In genomic region chr2:28619213-28620196, GRCh38 we compare ENCODE assay signal across 12 cellular contexts.
DNase-seq lines count a peak whose midpoint lies in the region; ATAC-seq, FAIRE-seq and TF ChIP-seq lines count a peak whose summit lies in the region.
"Had no signal": no experiment of that assay in that cellular context is flagged by ENCODE, and none has a peak within 500 bp of the region (broad histone marks: within the 10 kb centered on the region; RNA-seq: fewer than 3 reads in every experiment).

No MANE protein-coding gene starts in this region.

- H3K4me3 Mint-ChIP-seq in nephron: no peak overlapping the region

- TF ChIP-seq EP300 in K562 (IDR thresholded peaks at IDR 0.05; ENCODE audit: low read length): no peak

- BruUV-seq in IMR-90 (replicated peaks; lab: Mats Ljungman, UMichigan) (no TSS peak), K562 (replicated peaks; lab: Mats Ljungman, UMichigan) (no TSS peak)

- H3K23ac ChIP-seq in IMR-90 (ENCODE audit: low read depth, low read length): no peak overlapping the region

- H3K4me3 ChIP-seq in BLaER1: no peak overlapping the region
- H3K4me3 ChIP-seq in IMR-90 (ENCODE audit: insufficient read depth, low read depth, low read length): no peak overlapping the region
- H3K4me3 ChIP-seq in K562: no peak overlapping the region
- H3K4me3 ChIP-seq in H7 (ENCODE audit: insufficient read depth, low read depth, low read length): no peak overlapping the region
- H3K4me3 ChIP-seq: right lobe of liver had no signal

- H3K9ac ChIP-seq in BLaER1 (no peak overlapping the region), IMR-90 (ENCODE audit: low read depth, low read length) (no peak overlapping the region), K562 (ENCODE audit: insufficient read depth in 1 of 2, low read depth in 2 of 2, low read length in 2 of 2) (no peak overlapping the region)

- H2AK5ac ChIP-seq in IMR-90 (ENCODE audit: low read depth, low read length): peak overlapping the region; percentile 7; the same call in 1 of the 2 replicates

- CTCF ChIA-PET in IMR-90 (lab: Yijun Ruan, JAX): interaction anchor here (0.8 to 1.3 kb wide), 2 partner anchors 26 to 43 kb away, joined by 3 read pairs; no protein-coding TSS in a partner anchor
- CTCF ChIA-PET in K562 (lab: Yijun Ruan, JAX; ENCODE audit: low intra/inter-chr PET ratio): interaction anchor here (0.5 to 0.6 kb wide), 3 partner anchors 38 to 227 kb away, joined by 3 to 8 read pairs (median 3); partner anchors contain the start of gene FOSL2

- H3K9me3 ChIP-seq in BLaER1: no peaks in the 10 kb centered on the region
- no peaks in the 10 kb centered on the region for H3K9me3 ChIP-seq in IMR-90 (ENCODE audit: control insufficient read depth, insufficient read depth, low read length)
- no peaks in the 10 kb centered on the region for H3K9me3 ChIP-seq in K562 (replicated peaks; ENCODE audit: control insufficient read depth, insufficient read depth, low read depth, low read length)
- H3K9me3 ChIP-seq: right lobe of liver had no signal

- H3K36me3 ChIP-seq in BLaER1 (no peaks in the 10 kb centered on the region), IMR-90 (ENCODE audit: control insufficient read depth, insufficient read depth, low read length) (no peaks in the 10 kb centered on the region), K562 (ENCODE audit: control insufficient read depth, insufficient read depth, low read length) (no peaks in the 10 kb centered on the region), H7 (replicated peaks; ENCODE audit: control insufficient read depth, insufficient read depth, low read length) (no peaks in the 10 kb centered on the region)
- H3K36me3 ChIP-seq: right lobe of liver had no signal

- H3K56ac ChIP-seq in IMR-90 (ENCODE audit: extremely low read depth, insufficient read depth, low read length): no peak overlapping the region

- H3K27ac ChIP-seq in BLaER1 (no peak overlapping the region), IMR-90 (ENCODE audit: insufficient read depth, low read length) (no peak overlapping the region), K562 (ENCODE audit: extremely low read depth, low read depth, low read length) (no peak overlapping the region)

- H2BK120ac ChIP-seq in IMR-90 (ENCODE audit: low read depth, low read length): peak overlapping the region; percentile 4; the same call in 1 of the 2 replicates

- H2BK15ac ChIP-seq in IMR-90 (ENCODE audit: low read depth, low read length): 0 out of 3 replicates have a peak overlapping the region, but pooled peaks have one; percentile 3

- dilution Hi-C loops in IMR-90 (cut with HindIII; ENCODE audit: low sequenced_read_pairs, unreplicated experiment): no loop called here

- no peak overlapping the region for H3K4ac ChIP-seq in IMR-90 (ENCODE audit: low read depth, low read length)

- intact Hi-C loops in IMR-90 (cut with micrococcal nuclease) (no loop called here), K562 (cut with micrococcal nuclease) (no loop called here), left ventricle myocardium superior (cut with micrococcal nuclease) (no loop called here)

- no peaks in the 10 kb centered on the region for H3K27me3 Mint-ChIP-seq in nephron (ENCODE audit: low read depth)

- TF ChIP-seq POLR2A in IMR-90 (IDR thresholded peaks at IDR 0.05; ENCODE audit: low read depth, low read length): no peak
- TF ChIP-seq POLR2A in K562 (conservative IDR thresholded peaks at IDR 0.05): no peak

- H2AFZ ChIP-seq in IMR-90 (replicated peaks; ENCODE audit: low read length, poor library complexity) (no peak overlapping the region), K562 (ENCODE audit: low read depth, low read length) (no peak overlapping the region)

- no peaks in the 10 kb centered on the region for H3K9me3 Mint-ChIP-seq in nephron

- H2BK5ac ChIP-seq in IMR-90 (ENCODE audit: low read depth, low read length, poor library complexity, severe bottlenecking): no peak overlapping the region

- H2BK20ac ChIP-seq in IMR-90 (ENCODE audit: low read depth, low read length): no peak overlapping the region; the same call in none of the 2 replicates

- no peak overlapping the region for H2AK9ac ChIP-seq in IMR-90 (replicated peaks; ENCODE audit: low read depth, low read length, poor library complexity)

- H3K79me2 ChIP-seq in K562 (ENCODE audit: control insufficient read depth, insufficient read depth, low read length): no peaks in the 10 kb centered on the region

- in situ Hi-C loops in IMR-90 (cut with MboI; ENCODE audit: low sequenced_read_pairs): no loop called here
- in situ Hi-C loops in K562 (cut with MboI): no loop called here

- H3K79me1 ChIP-seq in IMR-90 (ENCODE audit: low read depth in 1 of 2, low read length in 2 of 2): peaks cover 0 to 6% of the 10 kb centered on the region in 2 experiments; a peak in 1 of 4 replicates

- H4K91ac ChIP-seq in IMR-90 (ENCODE audit: insufficient read depth, low read depth, low read length): 0 out of 2 replicates have a peak overlapping the region, but pooled peaks have one; percentile 2

- TF ChIP-seq RAD21 in IMR-90 (IDR thresholded peaks at IDR 0.05; ENCODE audit: low read length) (no peak), K562 (CRISPR knock-in tag; conservative IDR thresholded peaks at IDR 0.05 in 1 of 2, IDR thresholded peaks at IDR 0.05 in 1 of 2) (no peak)

- no peak for FAIRE-seq in K562 (lab: Jason Lieb, UNC)

- H4K5ac ChIP-seq in IMR-90 (ENCODE audit: low read depth, low read length): 0 out of 2 replicates have a peak overlapping the region, but pooled peaks have one; percentile 23

- peaks cover 4% of the 10 kb centered on the region for H3K9me1 ChIP-seq in IMR-90 (ENCODE audit: insufficient read depth, low read length)
- H3K9me1 ChIP-seq in K562 (ENCODE audit: control insufficient read depth, insufficient read depth, low read length): no peaks in the 10 kb centered on the region

- TF ChIP-seq CTCF in IMR-90 (conservative IDR thresholded peaks at IDR 0.05; ENCODE audit: low read depth, low read length): no peak
- TF ChIP-seq CTCF in K562 (IDR thresholded peaks at IDR 0.05 in 2 of 3, conservative IDR thresholded peaks at IDR 0.05 in 1 of 3; ENCODE audit: insufficient read depth in 2 of 3, low read depth in 1 of 3, low read length in 3 of 3): no peak
- no peak for TF ChIP-seq CTCF in nephron (IDR thresholded peaks at IDR 0.05; ENCODE audit: unreplicated experiment in 3 of 3)

- POLR2A ChIA-PET in IMR-90 (lab: Charles Lee; ENCODE audit: unreplicated experiment) (no interaction called here), K562 (lab: Yijun Ruan, JAX) (interaction anchor here (0.7 kb wide), 1 partner anchor 9 kb away, joined by 3 read pairs; no protein-coding TSS in a partner anchor)

- DNase-seq in IMR-90 (peak; percentile 30), K562 (ENCODE audit: extremely low read depth in 1 of 4, low spot score in 3 of 4) (no peak), NCI-H748 (lab: John Stamatoyannopoulos, UW; ENCODE audit: unreplicated experiment) (no peak), RKO (ENCODE audit: low spot score) (no peak), H7 (no peak), left ventricle myocardium superior (no peak)
- DNase-seq: activated CD8-positive, alpha-beta memory T cell treated with anti-CD3 and anti-CD28 coated beads, Interleukin-2, amount 50 U/mL, for 48 hours; NCI-H1092; NK-92 treated with Interleukin-12 subunit alpha and Interleukin-12 subunit beta, amount 100 ng/mL, for 24 hours; right lobe of liver had no signal

- ATAC-seq in IMR-90 (ENCODE audit: low read depth) (no peak), K562 (no peak), left ventricle myocardium superior (no peak)
- ATAC-seq: right lobe of liver had no signal

- peak overlapping the region; percentile 75 for H3K4me2 ChIP-seq in BLaER1
- H3K4me2 ChIP-seq in IMR-90 (ENCODE audit: low read depth, low read length): no peak overlapping the region
- no peak overlapping the region for H3K4me2 ChIP-seq in K562 (ENCODE audit: insufficient read depth, low read length)

- peak overlapping the region; percentile 69 to 77 (median 71) for H3K27ac Mint-ChIP-seq in nephron

- H3K27me3 ChIP-seq in BLaER1: no peaks in the 10 kb centered on the region
- no peaks in the 10 kb centered on the region for H3K27me3 ChIP-seq in IMR-90 (ENCODE audit: control insufficient read depth, insufficient read depth, low read length)
- H3K27me3 ChIP-seq in K562 (ENCODE audit: control insufficient read depth in 2 of 2, insufficient read depth in 2 of 2, low read length in 2 of 2): peaks cover 5 to 27% of the 10 kb centered on the region in 2 experiments; a peak in 3 of 5 replicates
- no peaks in the 10 kb centered on the region for H3K27me3 ChIP-seq in H7 (ENCODE audit: control insufficient read depth, insufficient read depth, low read length)
- H3K27me3 ChIP-seq: right lobe of liver had no signal

- 0 out of 2 replicates have a peak overlapping the region, but pooled peaks have one; percentile 71 for H3K14ac ChIP-seq in IMR-90 (replicated peaks; ENCODE audit: low read depth, low read length)

- 90% methylated on average over 5 of the region's 10 CpGs; no CpG with 5 or more reads in 1 of the 2 experiments for WGBS in IMR-90 (ENCODE audit: extremely low coverage in 2 of 2, insufficient read length in 1 of 2), 2 experiments
- WGBS in K562 (ENCODE audit: insufficient coverage, low coverage, missing lambda C conversion rate): 6% methylated on average over 10 of the region's 10 CpGs

- no peaks in the 10 kb centered on the region for H4K20me1 ChIP-seq in BLaER1
- no peaks in the 10 kb centered on the region for H4K20me1 ChIP-seq in IMR-90 (ENCODE audit: insufficient read depth, low read length)
- peaks cover 3% of the 10 kb centered on the region; the same call in 1 of the 2 replicates for H4K20me1 ChIP-seq in K562 (replicated peaks; ENCODE audit: control insufficient read depth, insufficient read depth, low read length)

- no peaks in the 10 kb centered on the region for H3K36me3 Mint-ChIP-seq in nephron (ENCODE audit: low read depth)

- 0 out of 4 replicates have a peak overlapping the region, but pooled peaks of 1 of the 2 experiments have one; percentile 18 for H4K8ac ChIP-seq in IMR-90 (ENCODE audit: low read depth in 2 of 2, low read length in 2 of 2)

- H3K4me1 Mint-ChIP-seq in nephron: peaks cover 46% of the 10 kb centered on the region

- peak overlapping the region; percentile 20; the same call in 1 of the 2 replicates for H3K18ac ChIP-seq in IMR-90 (ENCODE audit: low read depth, low read length)

- H3K4me1 ChIP-seq in BLaER1 (peaks cover 41% of the 10 kb centered on the region), IMR-90 (ENCODE audit: control insufficient read depth, insufficient read depth, low read length) (peaks cover 13% of the 10 kb centered on the region), K562 (replicated peaks in 1 of 2; ENCODE audit: control insufficient read depth in 2 of 2, insufficient read depth in 2 of 2, low read length in 2 of 2) (peaks cover 6 to 14% of the 10 kb centered on the region in 2 experiments; a peak in 4 of 5 replicates)

TF ChIP-seq in IMR-90, 13 proteins besides CTCF, POLR2A, EP300 and RAD21 (continues in another document):
- no peak for TF ChIP-seq MAZ (IDR thresholded peaks at IDR 0.05; ENCODE audit: borderline replicate concordance, low read depth, low read length)
- TF ChIP-seq CHD1 (IDR thresholded peaks at IDR 0.05; ENCODE audit: low read depth, low read length): no peak
- no peak for TF ChIP-seq MAFK (IDR thresholded peaks at IDR 0.05; ENCODE audit: low read depth, low read length)

TF ChIP-seq in K562, 482 proteins besides CTCF, POLR2A, EP300 and RAD21 (continues in another document):
- no peak for TF ChIP-seq ARID2 (IDR thresholded peaks at IDR 0.05)
- peak; percentile 13 for TF ChIP-seq ZFP36 (IDR thresholded peaks at IDR 0.05; ENCODE audit: low read depth, low read length, partially characterized antibody)
